1 cellular context compared by ENCODE assay signal in genomic region chrX:38513087-38513742, GRCh38.
TF ChIP-seq lines count a peak whose summit lies in the region.

No MANE protein-coding gene starts in this region.

TF ChIP-seq in HepG2, 621 proteins besides CTCF, POLR2A, EP300 and RAD21 (continued from another document):
- TF ChIP-seq NCOA5 (CRISPR knock-in tag; IDR thresholded peaks at IDR 0.05) (no peak), POLR2AphosphoS5 (IDR thresholded peaks at IDR 0.05; ENCODE audit: low read depth, low read length) (no peak), SKI (IDR thresholded peaks at IDR 0.05; ENCODE audit: partially characterized antibody) (no peak), ZIK1 (CRISPR knock-in tag; IDR thresholded peaks at IDR 0.05; ENCODE audit: borderline replicate concordance, low read depth) (no peak)
TF ChIP-seq in HepG2: peak in this region for 1.
